In genomic region chr9:16157216-16157615, GRCh38 we compare ENCODE assay signal across 27 cellular contexts.
"Had no signal": no experiment of that assay in that cellular context is flagged by ENCODE, and none has a peak within 500 bp of the region (broad histone marks: within the 10 kb centered on the region; RNA-seq: fewer than 3 reads in every experiment).

No MANE protein-coding gene starts in this region.

- H3K9me3 Mint-ChIP-seq: activated CD8-positive, alpha-beta T cell treated with anti-CD3 and anti-CD28 coated beads for 36 hours; activated T-helper 2 cell treated with anti-CD3 and anti-CD28 coated beads, Interferon-gamma antibody, Interleukin-2, Interleukin-4, amounts not matched to agents 10 μg/mL and 5 μg/mL and 100 μg/mL, durations not matched to agents 14 hours and 24 hours and 36 hours had no signal

- H3K27ac ChIP-seq: adrenal gland, body of pancreas, breast epithelium, Peyer's patch, SJSA1 had no signal

- H3K4me3 Mint-ChIP-seq: activated CD4-positive, alpha-beta T cell treated with anti-CD3 and anti-CD28 coated beads, Interleukin-2, amount 10 ng/mL, durations not matched to agents 24 days and 14 days; activated CD8-positive, alpha-beta T cell treated with anti-CD3 and anti-CD28 coated beads for 36 hours; activated naive CD4-positive, alpha-beta T cell treated with anti-CD3 and anti-CD28 coated beads, Interleukin-2, amount 50 U/mL, for 24 hours; activated T-cell treated with anti-CD3 and anti-CD28 coated beads, Interleukin-2, amount 50 U/mL, for 24 hours had no signal

- H3K9me3 ChIP-seq: adrenal gland, body of pancreas, breast epithelium, Peyer's patch, SJSA1 had no signal

- H3K27me3 ChIP-seq: adrenal gland, body of pancreas, breast epithelium, Peyer's patch, SJSA1 had no signal

- H3K36me3 Mint-ChIP-seq: activated naive CD4-positive, alpha-beta T cell treated with anti-CD3 and anti-CD28 coated beads, Interleukin-2, amount 50 U/mL, for 24 hours had no signal

- H3K27ac Mint-ChIP-seq: activated CD4-positive, alpha-beta T cell treated with anti-CD3 and anti-CD28 coated beads, Interleukin-2, amount 10 ng/mL, durations not matched to agents 24 days and 14 days; activated CD8-positive, alpha-beta T cell treated with anti-CD3 and anti-CD28 coated beads for 36 hours; activated naive CD4-positive, alpha-beta T cell treated with anti-CD3 and anti-CD28 coated beads, Interleukin-2, amount 50 U/mL, for 24 hours; activated T-cell treated with anti-CD3 and anti-CD28 coated beads, Interleukin-2, amount 50 U/mL, for 24 hours; activated T-helper 2 cell treated with anti-CD3 and anti-CD28 coated beads, Interferon-gamma antibody, Interleukin-2, Interleukin-4, amounts not matched to agents 10 μg/mL and 5 μg/mL and 100 μg/mL, durations not matched to agents 14 hours and 24 hours and 36 hours had no signal

- H3K36me3 ChIP-seq: adrenal gland, breast epithelium, Peyer's patch, SJSA1 had no signal

- H3K4me3 ChIP-seq: adrenal gland, body of pancreas, breast epithelium, Peyer's patch, SJSA1 had no signal

- DNase-seq: activated CD4-positive, alpha-beta T cell treated with anti-CD3 and anti-CD28 coated beads, Interleukin-2, amount 10 ng/mL, durations not matched to agents 24 days and 14 days; activated CD4-positive, alpha-beta T cell treated with anti-CD3 and anti-CD28 coated beads, Interleukin-2, amount 50 U/mL, for 4 hours; activated CD8-positive, alpha-beta T cell treated with anti-CD3 and anti-CD28 coated beads for 36 hours; activated gamma-delta T cell; activated naive CD4-positive, alpha-beta T cell treated with Interleukin-2 at 50 U/mL for 16 hours; activated T-cell treated with anti-CD3 and anti-CD28 coated beads, Interleukin-2, amount 50 U/mL, for 24 hours; adrenal gland; body of pancreas; Karpas-422; KBM-7; NCI-H1105; NCI-H1417 treated with DMSO at 0.1 percent for 48 hours; NCI-H187 treated with DMSO at 0.1 percent for 48 hours; NCI-H2081; NCI-H2171 treated with DMSO at 0.1 percent for 48 hours; NCI-H2227 treated with DMSO at 0.1 percent for 48 hours; NCI-H446; NCI-H510A treated with DMSO at 0.1 percent for 48 hours; PC-3; Peyer's patch; RPMI8226; SHP77 treated with DMSO at 0.1 percent for 48 hours; T1000 had no signal

- H3K4me1 ChIP-seq: adrenal gland, breast epithelium, SJSA1 had no signal
